Comparison of ENCODE assay signal across 21 cellular contexts in the genomic region with DNA sequence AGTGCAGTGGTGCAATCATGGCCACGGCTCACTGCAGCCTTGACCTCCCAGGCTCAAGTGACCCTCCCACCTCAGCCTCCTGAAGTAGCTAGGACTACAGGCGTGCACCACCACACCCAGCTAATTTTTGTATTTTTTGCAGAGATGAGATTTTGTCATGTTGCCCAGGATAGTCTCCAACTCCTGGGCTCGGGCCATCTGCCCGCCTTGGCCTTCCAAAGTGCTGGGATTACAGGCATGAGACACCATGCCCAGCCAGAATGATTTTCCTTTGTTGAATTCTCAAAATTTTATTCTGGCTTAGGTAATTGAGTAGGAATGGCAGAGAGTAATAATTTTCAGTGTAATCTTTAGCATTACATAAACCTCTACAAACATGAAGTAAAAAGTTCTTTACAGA. TPM values are rescaled to one million over a fixed set of nuclear protein-coding genes. Genes with fewer than 3 reads are reported as not detected.
A peak's percentile ranks its signal among the peaks of the same experiment; 100 is the strongest.
DNase-seq lines count a peak whose midpoint lies in the region; ATAC-seq and TF ChIP-seq lines count a peak whose summit lies in the region.
"Had no signal": no experiment of that assay in that cellular context is flagged by ENCODE, and none has a peak within 500 bp of the region (broad histone marks: within the 10 kb centered on the region; RNA-seq: fewer than 3 reads in every experiment).

No MANE protein-coding gene starts in this region.

- no peak for ATAC-seq in body of pancreas
- ATAC-seq in psoas muscle: no peak
- ATAC-seq: A549, GM23338, K562 had no signal

- no peaks in the 10 kb centered on the region for H3K4me1 Mint-ChIP-seq in osteocyte (ENCODE audit: unreplicated experiment)
- peaks cover 7% of the 10 kb centered on the region for H3K4me1 Mint-ChIP-seq in activated CD4-positive, alpha-beta T cell treated with anti-CD3 and anti-CD28 coated beads, Interleukin-2, amount 10 ng/mL, durations not matched to agents 24 days and 14 days

- TF ChIP-seq CTCF in body of pancreas (IDR thresholded peaks at IDR 0.05) (no peak), psoas muscle (IDR thresholded peaks at IDR 0.05) (no peak), osteocyte (IDR thresholded peaks at IDR 0.05) (no peak)

- no peak overlapping the region for H3K4me3 Mint-ChIP-seq in osteocyte (ENCODE audit: unreplicated experiment)
- H3K4me3 Mint-ChIP-seq in activated CD4-positive, alpha-beta T cell treated with anti-CD3 and anti-CD28 coated beads, Interleukin-2, amount 10 ng/mL, durations not matched to agents 24 days and 14 days: no peak overlapping the region
- H3K4me3 Mint-ChIP-seq: CD4-positive, alpha-beta T cell; GM23338 had no signal

- H3K27ac Mint-ChIP-seq in osteocyte (ENCODE audit: unreplicated experiment): no peak overlapping the region
- H3K27ac Mint-ChIP-seq in activated CD4-positive, alpha-beta T cell treated with anti-CD3 and anti-CD28 coated beads, Interleukin-2, amount 10 ng/mL, durations not matched to agents 24 days and 14 days: no peak overlapping the region
- H3K27ac Mint-ChIP-seq: CD4-positive, alpha-beta T cell; GM23338 had no signal

- no peaks in the 10 kb centered on the region for H3K36me3 Mint-ChIP-seq in osteocyte (ENCODE audit: unreplicated experiment)
- H3K36me3 Mint-ChIP-seq in activated CD4-positive, alpha-beta T cell treated with anti-CD3 and anti-CD28 coated beads, Interleukin-2, amount 10 ng/mL, durations not matched to agents 24 days and 14 days (ENCODE audit: low read depth): no peaks in the 10 kb centered on the region

- no peaks in the 10 kb centered on the region for H3K9me3 ChIP-seq in body of pancreas
- peaks cover 1% of the 10 kb centered on the region for H3K9me3 ChIP-seq in psoas muscle
- H3K9me3 ChIP-seq: A549 had no signal

- no peaks in the 10 kb centered on the region for H3K36me3 ChIP-seq in body of pancreas (replicated peaks in 1 of 2; ENCODE audit: insufficient read depth in 1 of 2, low read depth in 2 of 2)
- no peaks in the 10 kb centered on the region for H3K36me3 ChIP-seq in psoas muscle (ENCODE audit: insufficient read depth in 1 of 2, low read depth in 1 of 2)

- H3K4me3 ChIP-seq in body of pancreas (no peak overlapping the region), psoas muscle (no peak overlapping the region)
- H3K4me3 ChIP-seq: A549, GM23338, K562 had no signal

- intact Hi-C loops in body of pancreas (cut with DNase I): no loop called here
- intact Hi-C loops in psoas muscle (cut with DNase I): no loop called here
- intact Hi-C loops in activated CD4-positive, alpha-beta T cell treated with anti-CD3 and anti-CD28 coated beads, Interleukin-2, amount 10 ng/mL, durations not matched to agents 24 days and 14 days (cut with micrococcal nuclease): no loop called here

- TF ChIP-seq POLR2A in body of pancreas (IDR thresholded peaks at IDR 0.05): no peak

- DNase-seq in DMS 273 (lab: John Stamatoyannopoulos, UW; ENCODE audit: unreplicated experiment) (peak; percentile 71), DMS 273 treated with DMSO at 0.1 percent for 48 hours (lab: John Stamatoyannopoulos, UW) (no peak), body of pancreas (peak in 1 of 4 donors; percentile 30), psoas muscle (no peak), osteocyte (ENCODE audit: extremely low spot score, unreplicated experiment) (no peak), iPS-NIHi7 (ENCODE audit: extremely low spot score) (no peak)
- no peak for DNase-seq in activated CD4-positive, alpha-beta T cell treated with anti-CD3 and anti-CD28 coated beads, Interleukin-2, amount 10 ng/mL, durations not matched to agents 24 days and 14 days
- DNase-seq: AML-193; CD4-positive, alpha-beta T cell; DMS53; DND-41; EL; HCEC 1CT; IMR-90 had no signal

- peaks cover 31% of the 10 kb centered on the region for H3K27me3 Mint-ChIP-seq in osteocyte (ENCODE audit: unreplicated experiment)
- H3K27me3 Mint-ChIP-seq in activated CD4-positive, alpha-beta T cell treated with anti-CD3 and anti-CD28 coated beads, Interleukin-2, amount 10 ng/mL, durations not matched to agents 24 days and 14 days: no peaks in the 10 kb centered on the region
- H3K27me3 Mint-ChIP-seq: CD4-positive, alpha-beta T cell had no signal

- H3K9me3 Mint-ChIP-seq in osteocyte (ENCODE audit: unreplicated experiment): no peaks in the 10 kb centered on the region
- H3K9me3 Mint-ChIP-seq in activated CD4-positive, alpha-beta T cell treated with anti-CD3 and anti-CD28 coated beads, Interleukin-2, amount 10 ng/mL, durations not matched to agents 24 days and 14 days: no peaks in the 10 kb centered on the region
- H3K9me3 Mint-ChIP-seq: CD4-positive, alpha-beta T cell; GM23338 had no signal

- WGBS in body of pancreas, 2 donors: 52 to 61% methylated on average over 4 of the region's 4 CpGs
- 46 to 66% (median 50%) methylated on average over 4 of the region's 4 CpGs for WGBS in psoas muscle, 3 donors

- H3K27me3 ChIP-seq in body of pancreas: no peaks in the 10 kb centered on the region
- no peaks in the 10 kb centered on the region for H3K27me3 ChIP-seq in psoas muscle (ENCODE audit: insufficient read depth in 3 of 3, low read length in 2 of 3)

- peaks cover 75% of the 10 kb centered on the region for H3K4me1 ChIP-seq in body of pancreas
- peaks cover 67% of the 10 kb centered on the region for H3K4me1 ChIP-seq in psoas muscle
- H3K4me1 ChIP-seq: A549 had no signal

- H3K27ac ChIP-seq in body of pancreas (peak overlapping the region in 3 of 4 donors; percentile 31 to 82 (median 43)), psoas muscle (peak overlapping the region; percentile 88)
- H3K27ac ChIP-seq: 22Rv1, A549, C4-2B, HL-60 had no signal

RNA-seq across cellular contexts. Expression of gene SLC16A10, which starts 37.1 kb away (rescaled TPM):
- total RNA-seq in body of pancreas (100 to 1,000 TPM in 1 of 2 donors, 10 to 100 TPM in 1; 59.4 to 124 TPM), psoas muscle (100 to 1,000 TPM in 1 of 4 donors, 10 to 100 TPM in 3; 33.9 to 106 (median 56.1) TPM), osteocyte (not detected in 2 replicates)
- polyA plus RNA-seq in psoas muscle: 10 to 100 TPM; 13.9 to 50.3 (median 39.3) TPM
- total RNA-seq in activated CD4-positive, alpha-beta T cell treated with anti-CD3 and anti-CD28 coated beads, Interleukin-2, amount 10 ng/mL, durations not matched to agents 24 days and 14 days: 4.2 and 5.1 TPM in 2 replicates
- total RNA-seq: IMR-90 had no signal
- polyA plus RNA-seq: BJ, IMR-90 had no signal
